27 cellular contexts compared by ENCODE assay signal in the genomic region with DNA sequence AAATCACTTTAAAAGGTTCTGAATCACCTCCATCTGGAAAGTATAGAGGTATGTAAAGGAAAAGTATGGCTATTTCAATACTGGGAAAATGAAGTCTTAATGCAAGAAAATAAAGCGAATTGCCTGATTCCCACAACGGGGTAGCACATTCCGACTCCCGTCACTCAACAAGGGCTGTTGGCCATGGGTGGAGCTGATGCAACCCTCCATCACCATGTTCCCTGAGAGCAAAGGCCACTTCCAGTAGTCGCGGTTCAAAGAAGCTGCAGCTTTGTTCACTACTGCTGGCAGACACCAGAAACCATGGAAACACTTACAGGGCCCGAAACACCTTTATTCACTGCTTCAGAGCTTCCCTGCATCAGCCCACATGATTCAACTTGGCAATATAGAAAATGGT. TPM values are rescaled to one million over a fixed set of nuclear protein-coding genes. Genes with fewer than 3 reads are reported as not detected.
"Had no signal": no experiment of that assay in that cellular context is flagged by ENCODE, and none has a peak within 500 bp of the region (broad histone marks: within the 10 kb centered on the region; RNA-seq: fewer than 3 reads in every experiment).

No MANE protein-coding gene starts in this region.

- H3K27ac ChIP-seq: body of pancreas, KMS-11 had no signal

- H3K9me3 ChIP-seq: ascending aorta, body of pancreas, MG63 had no signal

- H3K27me3 ChIP-seq: ascending aorta, body of pancreas, MG63 had no signal

- ATAC-seq: activated CD8-positive, alpha-beta T cell treated with anti-CD3 and anti-CD28 coated beads, Interleukin-2, amount 10 ng/mL, durations not matched to agents 7 days and 5 days; activated naive CD4-positive, alpha-beta T cell treated with anti-CD3 and anti-CD28 coated beads, Interleukin-2, amount 50 U/mL, for 72 hours; activated naive CD8-positive, alpha-beta T cell treated with anti-CD3 and anti-CD28 coated beads, Interleukin-2, amount 50 U/mL, for 24 hours; body of pancreas had no signal

- H3K4me1 ChIP-seq: body of pancreas had no signal

- H3K9ac ChIP-seq: KMS-11 had no signal

- H3K4me3 ChIP-seq: ascending aorta, body of pancreas, MG63 had no signal

- DNase-seq: activated CD4-positive, alpha-beta T cell treated with anti-CD3 and anti-CD28 coated beads for 48 hours; activated CD4-positive, alpha-beta T cell treated with anti-CD3 and anti-CD28 coated beads, Interleukin-2, amount 50 U/mL, for 4 hours; activated CD4-positive, CD25-positive, alpha-beta regulatory T cell treated with anti-CD3 and anti-CD28 coated beads, Interleukin-2, amount 50 U/mL, for 72 hours; activated CD8-positive, alpha-beta memory T cell treated with anti-CD3 and anti-CD28 coated beads, Interleukin-2, amount 50 U/mL, for 48 hours; activated CD8-positive, alpha-beta T cell treated with anti-CD3 and anti-CD28 coated beads, Interleukin-2, amount 10 ng/mL, durations not matched to agents 7 days and 5 days; activated naive CD4-positive, alpha-beta T cell treated with Interleukin-2 at 50 U/mL for 16 hours; activated naive CD8-positive, alpha-beta T cell treated with anti-CD3 and anti-CD28 coated beads, Interleukin-2, amount 50 U/mL, for 24 hours; activated T-cell treated with anti-CD3 and anti-CD28 coated beads, Interleukin-2, amount 50 U/mL, for 1 hour; amniotic stem cell; body of pancreas; MG63; MV-4-11; NCI-H1092 treated with DMSO at 0.1 percent for 48 hours; NCI-H1417 treated with DMSO at 0.1 percent for 48 hours; NCI-H1694; NCI-H2029; NCI-H2107; NCI-H446; NCI-H524; SIG-M5; T-helper 1 cell had no signal

- H3K36me3 ChIP-seq: ascending aorta, MG63 had no signal

- H3K4me2 ChIP-seq: KMS-11 had no signal

- FAIRE-seq: bronchial epithelial cell, RCC 7860 had no signal

RNA-seq across cellular contexts. Expression of a gene that starts 44.0 kb away (rescaled TPM):
- total RNA-seq: activated CD8-positive, alpha-beta T cell treated with anti-CD3 and anti-CD28 coated beads, Interleukin-2, amount 10 ng/mL, durations not matched to agents 7 days and 5 days; activated naive CD4-positive, alpha-beta T cell treated with anti-CD3 and anti-CD28 coated beads, Interleukin-2, amount 50 U/mL, for 72 hours; ascending aorta; body of pancreas; T-helper 2 cell treated with Interferon-gamma antibody and Interleukin-4, amounts not matched to agents 100 ng/mL and 5 ng/mL, for 36 hours had no signal
